16 cellular contexts compared by ENCODE assay signal in genomic region chr2:191607101-191607500, GRCh38.
DNase-seq lines count a peak whose midpoint lies in the region; ATAC-seq and TF ChIP-seq lines count a peak whose summit lies in the region.
"Had no signal": no experiment of that assay in that cellular context is flagged by ENCODE, and none has a peak within 500 bp of the region (broad histone marks: within the 10 kb centered on the region; RNA-seq: fewer than 3 reads in every experiment).

No MANE protein-coding gene starts in this region.

- no peak overlapping the region for H3K14ac ChIP-seq in trophoblast cell (ENCODE audit: low read length)

- no peak overlapping the region for H2BK12ac ChIP-seq in trophoblast cell (ENCODE audit: low read length)

- peaks cover 0 to 4% of the 10 kb centered on the region in 2 experiments for H3K4me1 ChIP-seq in trophoblast cell (ENCODE audit: control insufficient read depth in 1 of 2, insufficient read depth in 2 of 2, low read length in 2 of 2)

- no peak overlapping the region for H4K8ac ChIP-seq in trophoblast cell (ENCODE audit: low read depth, low read length)

- no peaks in the 10 kb centered on the region for H3K79me2 ChIP-seq in trophoblast cell (ENCODE audit: control insufficient read depth, insufficient read depth, low read length, poor library complexity)

- no peaks in the 10 kb centered on the region for H3K36me3 Mint-ChIP-seq in activated CD4-positive, alpha-beta memory T cell treated with anti-CD3 and anti-CD28 coated beads for 36 hours
- H3K36me3 Mint-ChIP-seq: CD8-positive, alpha-beta memory T cell had no signal

- H2BK5ac ChIP-seq in trophoblast cell (ENCODE audit: low read depth, low read length, poor library complexity), result no peak overlapping the region

- H3K4ac ChIP-seq in trophoblast cell (ENCODE audit: low read depth, low read length), result no peak overlapping the region

- TF ChIP-seq CTCF in choroid plexus epithelial cell (conservative IDR thresholded peaks at IDR 0.05; ENCODE audit: low read depth, low read length), result no peak

- H3K9me3 ChIP-seq in trophoblast cell (ENCODE audit: insufficient read depth, low read depth, low read length), result no peaks in the 10 kb centered on the region
- H3K9me3 ChIP-seq: SJSA1 had no signal

- H3K4me2 ChIP-seq in trophoblast cell (ENCODE audit: low read length), result no peak overlapping the region

- no peaks in the 10 kb centered on the region for H3K27me3 Mint-ChIP-seq in activated CD4-positive, alpha-beta memory T cell treated with anti-CD3 and anti-CD28 coated beads for 36 hours
- H3K27me3 Mint-ChIP-seq: CD8-positive, alpha-beta memory T cell had no signal

- H4K91ac ChIP-seq in trophoblast cell (ENCODE audit: low read depth, low read length), result no peak overlapping the region

- H2AK5ac ChIP-seq in trophoblast cell (ENCODE audit: low read length), result no peak overlapping the region

- POLR2A ChIA-PET in activated CD4-positive, alpha-beta memory T cell treated with anti-CD3 and anti-CD28 coated beads for 36 hours (lab: Charles Lee), result no interaction called here

- CTCF ChIA-PET in activated CD4-positive, alpha-beta memory T cell treated with anti-CD3 and anti-CD28 coated beads for 36 hours (lab: Charles Lee), result interaction anchor here (1.2 kb wide), 1 partner anchor 18 kb away, joined by 3 read pairs; no protein-coding TSS in a partner anchor

- no peak overlapping the region for H3K27ac ChIP-seq in trophoblast cell (ENCODE audit: low read depth, low read length)
- H3K27ac ChIP-seq: SJSA1 had no signal

- no peak overlapping the region for H3K27ac Mint-ChIP-seq in activated CD4-positive, alpha-beta memory T cell treated with anti-CD3 and anti-CD28 coated beads for 36 hours

- intact Hi-C loops in left colon (cut with DNase I, micrococcal nuclease), result no loop called here
- intact Hi-C loops in activated CD4-positive, alpha-beta memory T cell treated with anti-CD3 and anti-CD28 coated beads for 36 hours (cut with micrococcal nuclease), result no loop called here

- no peak overlapping the region for H3K18ac ChIP-seq in trophoblast cell (ENCODE audit: low read length)

- no peak overlapping the region for H4K12ac ChIP-seq in trophoblast cell (ENCODE audit: low read depth, low read length)

- H3K27me3 ChIP-seq in trophoblast cell (ENCODE audit: insufficient read depth, low read length), result no peaks in the 10 kb centered on the region
- H3K27me3 ChIP-seq: SJSA1 had no signal

- H2BK120ac ChIP-seq in trophoblast cell (ENCODE audit: insufficient read depth, low read length, poor library complexity), result no peak overlapping the region

- peaks cover 6% of the 10 kb centered on the region for H3K79me1 ChIP-seq in trophoblast cell (ENCODE audit: low read length)

- H3K36me3 ChIP-seq in trophoblast cell (ENCODE audit: control insufficient read depth in 1 of 2, insufficient read depth in 2 of 2, low read length in 2 of 2), result no peaks in the 10 kb centered on the region
- H3K36me3 ChIP-seq: SJSA1 had no signal

- no peak overlapping the region for H3K23ac ChIP-seq in trophoblast cell (ENCODE audit: low read length)

- WGBS in trophoblast cell (ENCODE audit: extremely low coverage, insufficient coverage, insufficient read length), result no CpG with 5 or more reads among the region's 1 CpG

- no peak overlapping the region for H2AFZ ChIP-seq in trophoblast cell (ENCODE audit: insufficient read depth, low read length, poor library complexity)

- H3K9ac ChIP-seq in trophoblast cell (ENCODE audit: low read length), result no peak overlapping the region

- H3K4me1 Mint-ChIP-seq in activated CD4-positive, alpha-beta memory T cell treated with anti-CD3 and anti-CD28 coated beads for 36 hours (ENCODE audit: low read depth), result no peaks in the 10 kb centered on the region
- H3K4me1 Mint-ChIP-seq: CD8-positive, alpha-beta memory T cell had no signal

- no peaks in the 10 kb centered on the region for H3K9me3 Mint-ChIP-seq in activated CD4-positive, alpha-beta memory T cell treated with anti-CD3 and anti-CD28 coated beads for 36 hours
- H3K9me3 Mint-ChIP-seq: CD8-positive, alpha-beta memory T cell had no signal

- H3K4me3 Mint-ChIP-seq in activated CD4-positive, alpha-beta memory T cell treated with anti-CD3 and anti-CD28 coated beads for 36 hours, result no peak overlapping the region
- H3K4me3 Mint-ChIP-seq: CD8-positive, alpha-beta memory T cell had no signal

- ATAC-seq in left colon, result no peak

- no peak overlapping the region for H3K4me3 ChIP-seq in choroid plexus epithelial cell (ENCODE audit: low read depth, low read length)
- H3K4me3 ChIP-seq in trophoblast cell (ENCODE audit: low read depth, low read length), result no peak overlapping the region
- H3K4me3 ChIP-seq: SJSA1 had no signal

- DNase-seq in Ammon's horn (ENCODE audit: low spot score) (peak; percentile 15), MV-4-11 (lab: John Stamatoyannopoulos, UW) (peak; percentile 2), choroid plexus epithelial cell (ENCODE audit: low read depth) (peak; percentile 54), trophoblast cell (peak; percentile 40 to 65), left colon (no peak)
- DNase-seq in activated naive CD4-positive, alpha-beta T cell (lab: John Stamatoyannopoulos, UW), result no peak
- DNase-seq in activated CD4-positive, alpha-beta memory T cell treated with anti-CD3 and anti-CD28 coated beads for 36 hours, result no peak
- DNase-seq: CD8-positive, alpha-beta memory T cell; DND-41; GF-D8; GOT3; Kasumi-1; NCI-H1048; NCI-H146; NCI-H69 had no signal

Comparison
In these comparisons a context has a peak if more than half of its experiments do, and no peak if none do; other contexts are left out.
1. DNase-seq: peak in Ammon's horn (single experiment), MV-4-11 (single experiment), choroid plexus epithelial cell (single experiment) and trophoblast cell (2 of 2); none in activated naive CD4-positive, alpha-beta T cell (0 of 4), left colon (0 of 2) and activated CD4-positive, alpha-beta memory T cell treated with anti-CD3 and anti-CD28 coated beads for 36 hours (single experiment).